Comparison of ENCODE assay signal across 8 cellular contexts in the genomic region with DNA sequence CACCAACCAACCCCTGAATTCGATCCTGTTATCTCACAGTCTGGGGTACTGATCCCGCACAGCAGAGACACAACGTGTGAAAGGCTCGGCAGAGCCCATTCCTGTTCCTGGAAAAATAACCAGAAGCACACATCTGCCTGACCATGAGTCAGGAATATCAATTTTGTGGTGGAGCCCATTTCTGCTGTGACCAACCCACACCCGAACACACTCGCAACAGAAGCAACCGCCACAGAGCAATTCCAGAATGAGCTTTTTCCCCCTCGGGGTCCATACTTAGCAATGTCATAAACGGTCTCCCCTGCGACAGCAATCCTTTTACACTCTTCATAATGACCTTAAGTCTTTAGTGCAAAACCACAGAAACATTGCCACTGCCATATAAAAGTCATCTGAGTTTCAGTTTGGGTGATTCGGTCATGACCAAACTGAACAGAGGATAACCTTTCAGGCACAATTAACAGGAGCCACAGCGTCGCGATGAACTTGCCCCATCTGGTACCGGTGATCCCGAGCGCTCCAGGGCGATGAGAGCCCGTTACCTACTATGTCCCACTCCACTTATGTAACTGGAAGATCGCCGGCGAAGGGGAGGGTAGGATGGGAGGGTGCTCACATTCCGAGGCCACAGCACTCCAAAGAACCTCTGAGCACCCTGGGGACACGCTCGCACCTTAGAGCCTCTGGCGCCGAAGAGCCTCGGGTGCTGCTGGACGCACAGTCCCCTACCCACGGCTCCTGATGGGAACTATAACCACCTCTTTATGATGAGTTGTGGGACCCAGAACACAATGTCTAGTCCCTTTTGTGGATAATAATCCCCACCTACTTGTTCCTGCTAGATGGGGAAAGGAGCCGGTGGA. TPM values are rescaled to one million over a fixed set of nuclear protein-coding genes. Genes with fewer than 3 reads are reported as not detected.
DNase-seq lines count a peak whose midpoint lies in the region; ATAC-seq lines count a peak whose summit lies in the region.

No MANE protein-coding gene starts in this region.

- H3K27ac ChIP-seq in caudate nucleus (ENCODE audit: low read depth, low read length) = peak overlapping the region; percentile 82

- DNase-seq in NCI-H1092 treated with DMSO at 0.1 percent for 48 hours (lab: John Stamatoyannopoulos, UW) = peak; percentile 38
- no peak for DNase-seq in NCI-H1092 (lab: John Stamatoyannopoulos, UW)
- DNase-seq in OCI-M1 (lab: John Stamatoyannopoulos, UW) = peak; percentile 60
- DNase-seq in caudate nucleus (lab: John Stamatoyannopoulos, UW) = peak in 14 of 61 donors; percentile 2 to 54 (median 29)
- peak; percentile 46 for DNase-seq in left lobe of liver (ENCODE audit: low spot score)
- peak; percentile 34 for DNase-seq in stromal cell of bone marrow (ENCODE audit: low read depth)

- ATAC-seq in left lobe of liver (peak; percentile 7), GM18511 (IDR thresholded peaks at IDR 0.05; ENCODE audit: unreplicated experiment) (no peak), HG02973 (IDR thresholded peaks at IDR 0.05; ENCODE audit: unreplicated experiment) (no peak)

RNA-seq across cellular contexts. Expression of gene MECP2, which starts 1.1 kb away (rescaled TPM):
- total RNA-seq in left lobe of liver = 13.9 TPM

RNA-seq across cellular contexts. Expression of gene OPN1LW, which starts 47.7 kb away (rescaled TPM):
- not detected for total RNA-seq in left lobe of liver
